In the genomic region with DNA sequence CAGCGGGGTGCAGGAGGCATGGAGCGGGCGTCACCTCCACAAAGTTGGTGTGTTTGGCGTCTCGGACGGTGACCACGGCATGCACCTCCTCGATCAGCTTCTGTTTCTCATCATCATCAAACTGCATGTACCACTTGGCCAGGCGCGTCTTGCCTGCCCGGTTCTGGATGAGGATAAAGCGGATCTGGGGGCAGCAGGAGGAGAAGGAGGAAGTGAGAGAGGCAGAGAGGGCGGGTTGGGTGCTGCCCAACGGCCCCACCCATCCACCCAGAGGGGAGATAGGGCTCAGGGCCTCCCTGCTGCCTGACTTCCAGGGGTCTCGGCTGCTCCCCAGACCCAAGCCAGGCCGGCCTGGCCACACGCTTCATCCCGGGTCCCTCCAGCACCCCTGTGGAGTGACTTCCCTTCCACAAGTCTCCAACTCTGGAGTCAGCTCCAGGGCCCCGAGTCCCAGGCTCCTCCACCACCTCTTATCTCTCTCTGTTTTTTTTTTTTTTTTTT, we compare ENCODE assay signal across 19 cellular contexts. TPM values are rescaled to one million over a fixed set of nuclear protein-coding genes. Genes with fewer than 3 reads are reported as not detected.
A peak's percentile ranks its signal among the peaks of the same experiment; 100 is the strongest.
DNase-seq lines count a peak whose midpoint lies in the region; ATAC-seq and TF ChIP-seq lines count a peak whose summit lies in the region.
"Had no signal": no experiment of that assay in that cellular context is flagged by ENCODE, and none has a peak within 500 bp of the region (broad histone marks: within the 10 kb centered on the region; RNA-seq: fewer than 3 reads in every experiment).

No MANE protein-coding gene starts in this region.

- H3K36me3 ChIP-seq in psoas muscle (ENCODE audit: insufficient read depth in 1 of 2, low read depth in 1 of 2) = peaks cover 0 to 49% of the 10 kb centered on the region in 2 donors

- H3K36me3 Mint-ChIP-seq in type B pancreatic cell = peaks cover 13% of the 10 kb centered on the region
- peaks cover 26% of the 10 kb centered on the region for H3K36me3 Mint-ChIP-seq in T-helper 2 cell treated with Interferon-gamma antibody and Interleukin-4, amounts not matched to agents 5 μg/mL and 100 μg/mL, for 36 hours (ENCODE audit: low read depth)

- H3K27ac ChIP-seq in right cardiac atrium (ENCODE audit: low read length) (no peak overlapping the region), RWPE1 (peak overlapping the region; percentile 47), psoas muscle (no peak overlapping the region)
- H3K27ac ChIP-seq: gastroesophageal sphincter, lower lobe of right lung had no signal

- peaks cover 23% of the 10 kb centered on the region for H3K4me1 Mint-ChIP-seq in type B pancreatic cell (ENCODE audit: unreplicated experiment)
- peaks cover 19% of the 10 kb centered on the region for H3K4me1 Mint-ChIP-seq in T-helper 2 cell treated with Interferon-gamma antibody and Interleukin-4, amounts not matched to agents 5 μg/mL and 100 μg/mL, for 36 hours (ENCODE audit: low read depth)

- intact Hi-C loops in right cardiac atrium (cut with DNase I) (loop anchor here in 1 of 4 donors (10.0 kb wide), 1 partner anchor 231 kb away; no protein-coding TSS in a partner anchor), Right ventricle myocardium inferior (cut with DNase I) (no loop called here), psoas muscle (cut with DNase I) (no loop called here)

- CTCF ChIA-PET in RWPE1 (lab: Yijun Ruan, JAX) = interaction anchor here (0.6 to 1.0 kb wide), 4 partner anchors 10 to 356 kb away, joined by 3 to 4 read pairs (median 4); no protein-coding TSS in a partner anchor

- POLR2A ChIA-PET in RWPE1 (lab: Yijun Ruan, JAX; ENCODE audit: low non-redundant PET) = no interaction called here

- TF ChIP-seq CTCF in RWPE1 (conservative IDR thresholded peaks at IDR 0.05; ENCODE audit: low read depth) (no peak), type B pancreatic cell (conservative IDR thresholded peaks at IDR 0.05) (no peak), psoas muscle (IDR thresholded peaks at IDR 0.05) (no peak)

- peak overlapping the region; percentile 31 for H3K27ac Mint-ChIP-seq in type B pancreatic cell
- H3K27ac Mint-ChIP-seq in T-helper 2 cell treated with Interferon-gamma antibody and Interleukin-4, amounts not matched to agents 5 μg/mL and 100 μg/mL, for 36 hours = no peak overlapping the region

- no peaks in the 10 kb centered on the region for H3K27me3 Mint-ChIP-seq in type B pancreatic cell
- no peaks in the 10 kb centered on the region for H3K27me3 Mint-ChIP-seq in T-helper 2 cell treated with Interferon-gamma antibody and Interleukin-4, amounts not matched to agents 5 μg/mL and 100 μg/mL, for 36 hours (ENCODE audit: low read depth)
- H3K27me3 Mint-ChIP-seq: naive thymus-derived CD4-positive, alpha-beta T cell had no signal

- ATAC-seq in right cardiac atrium = no peak
- ATAC-seq in Right ventricle myocardium inferior = no peak
- no peak for ATAC-seq in GM18520 (IDR thresholded peaks at IDR 0.05; ENCODE audit: unreplicated experiment)
- ATAC-seq in psoas muscle = no peak
- ATAC-seq: activated CD4-positive, CD25-positive, alpha-beta regulatory T cell treated with anti-CD3 and anti-CD28 coated beads, Interleukin-2, amount 50 U/mL, for 24 hours; gastroesophageal sphincter; lower lobe of right lung; naive thymus-derived CD4-positive, alpha-beta T cell; Panc1 had no signal

- peak overlapping the region; percentile 24 for H3K4me3 Mint-ChIP-seq in type B pancreatic cell
- H3K4me3 Mint-ChIP-seq in T-helper 2 cell treated with Interferon-gamma antibody and Interleukin-4, amounts not matched to agents 5 μg/mL and 100 μg/mL, for 36 hours = no peak overlapping the region
- H3K4me3 Mint-ChIP-seq: naive thymus-derived CD4-positive, alpha-beta T cell had no signal

- no peak overlapping the region for H3K4me3 ChIP-seq in right cardiac atrium (ENCODE audit: low read length)
- no peak overlapping the region for H3K4me3 ChIP-seq in psoas muscle
- H3K4me3 ChIP-seq: gastroesophageal sphincter, lower lobe of right lung had no signal

- WGBS in right cardiac atrium = 79% methylated on average over 19 of the region's 19 CpGs
- WGBS in psoas muscle, 3 donors = 85 to 89% (median 86%) methylated on average over 17 to 19 of the region's 19 CpGs

- no peaks in the 10 kb centered on the region for H3K9me3 Mint-ChIP-seq in type B pancreatic cell
- no peaks in the 10 kb centered on the region for H3K9me3 Mint-ChIP-seq in T-helper 2 cell treated with Interferon-gamma antibody and Interleukin-4, amounts not matched to agents 5 μg/mL and 100 μg/mL, for 36 hours

- peak in 2 of 3 donors; percentile 16 to 64 for DNase-seq in right cardiac atrium
- DNase-seq in Right ventricle myocardium inferior (ENCODE audit: missing footprints) = no peak
- no peak for DNase-seq in RWPE1 (ENCODE audit: low spot score)
- peak; percentile 76 to 78 for DNase-seq in erythroblast (lab: John Stamatoyannopoulos, UW)
- DNase-seq in type B pancreatic cell (ENCODE audit: extremely low spot score, unreplicated experiment) = no peak
- no peak for DNase-seq in T-helper 2 cell treated with Interferon-gamma antibody and Interleukin-4, amounts not matched to agents 5 μg/mL and 100 μg/mL, for 36 hours (ENCODE audit: low spot score)
- DNase-seq in psoas muscle = no peak
- DNase-seq: activated effector memory CD4-positive, alpha-beta T cell treated with Interleukin-2 at 50 U/mL for 16 hours; anterior cingulate cortex; COR-L47; GOT3; lower lobe of right lung; naive thymus-derived CD4-positive, alpha-beta T cell; NCI-H1930; NCI-H524 had no signal

- H3K4me1 ChIP-seq in right cardiac atrium (ENCODE audit: control insufficient read depth, insufficient read depth, low read length) (peaks cover 5% of the 10 kb centered on the region), psoas muscle (peaks cover 17% of the 10 kb centered on the region)

- H3K9me3 ChIP-seq in right cardiac atrium (ENCODE audit: control insufficient read depth, low read length) (no peaks in the 10 kb centered on the region), psoas muscle (no peaks in the 10 kb centered on the region)
- H3K9me3 ChIP-seq: gastroesophageal sphincter, lower lobe of right lung had no signal

- TF ChIP-seq POLR2A in erythroblast (IDR thresholded peaks at IDR 0.05; ENCODE audit: low read length) = peak; percentile 33

- H3K27me3 ChIP-seq in right cardiac atrium (ENCODE audit: control insufficient read depth, insufficient read depth) (no peaks in the 10 kb centered on the region), psoas muscle (ENCODE audit: insufficient read depth in 3 of 3, low read length in 2 of 3) (no peaks in the 10 kb centered on the region)
- H3K27me3 ChIP-seq: gastroesophageal sphincter had no signal

RNA-seq across cellular contexts. Expression of a gene that starts 4.6 kb away (rescaled TPM):
- total RNA-seq in right cardiac atrium (100 to 1,000 TPM in 1 of 4 donors, 10 to 100 TPM in 3; 83.0 to 102 (median 93.9) TPM), Right ventricle myocardium inferior (94.7 TPM), type B pancreatic cell (ENCODE audit: low replicate concordance) (128 and 135 TPM in 2 replicates), psoas muscle (10 to 100 TPM; 72.5 to 87.4 (median 85.9) TPM)
- polyA plus RNA-seq in right cardiac atrium (90.5 TPM), psoas muscle (100 to 1,000 TPM in 1 of 3 donors, 10 to 100 TPM in 2; 63.0 to 121 (median 97.2) TPM)

RNA-seq across cellular contexts. Expression of a gene that starts 14.8 kb away (rescaled TPM):
- total RNA-seq in right cardiac atrium (10 to 100 TPM; 71.5 to 85.6 (median 77.1) TPM), Right ventricle myocardium inferior (64.4 TPM), type B pancreatic cell (ENCODE audit: low replicate concordance) (54.1 and 72.3 TPM in 2 replicates), psoas muscle (10 to 100 TPM; 26.0 to 44.9 (median 32.2) TPM)
- polyA plus RNA-seq in right cardiac atrium (46.6 TPM), psoas muscle (10 to 100 TPM in 2 of 3 donors, 1 to 10 TPM in 1; 10.0 to 50.6 (median 15.5) TPM)

RNA-seq across cellular contexts. Expression of a gene that starts 57.6 kb away (rescaled TPM):
- total RNA-seq in right cardiac atrium (10 to 100 TPM; 16.9 to 45.6 (median 24.7) TPM), Right ventricle myocardium inferior (10.1 TPM), type B pancreatic cell (ENCODE audit: low replicate concordance) (91.4 and 137 TPM in 2 replicates), psoas muscle (10 to 100 TPM in 1 of 4 donors, 1 to 10 TPM in 3; 5.4 to 12.6 (median 8.2) TPM)
- polyA plus RNA-seq in right cardiac atrium (15.9 TPM), psoas muscle (10 to 100 TPM in 1 of 3 donors, 1 to 10 TPM in 2; 3.2 to 10.3 (median 3.4) TPM)

Comparison
In these comparisons a context has a peak if more than half of its experiments do, and no peak if none do; other contexts are left out.
1. DNase-seq: peak in right cardiac atrium (2 of 3) and erythroblast (2 of 2); none in Right ventricle myocardium inferior (single experiment), RWPE1 (single experiment), type B pancreatic cell (single experiment), T-helper 2 cell treated with Interferon-gamma antibody and Interleukin-4, amounts not matched to agents 5 μg/mL and 100 μg/mL, for 36 hours (single experiment) and psoas muscle (0 of 2).